Comparison of ENCODE assay signal across 8 cellular contexts in the genomic region with DNA sequence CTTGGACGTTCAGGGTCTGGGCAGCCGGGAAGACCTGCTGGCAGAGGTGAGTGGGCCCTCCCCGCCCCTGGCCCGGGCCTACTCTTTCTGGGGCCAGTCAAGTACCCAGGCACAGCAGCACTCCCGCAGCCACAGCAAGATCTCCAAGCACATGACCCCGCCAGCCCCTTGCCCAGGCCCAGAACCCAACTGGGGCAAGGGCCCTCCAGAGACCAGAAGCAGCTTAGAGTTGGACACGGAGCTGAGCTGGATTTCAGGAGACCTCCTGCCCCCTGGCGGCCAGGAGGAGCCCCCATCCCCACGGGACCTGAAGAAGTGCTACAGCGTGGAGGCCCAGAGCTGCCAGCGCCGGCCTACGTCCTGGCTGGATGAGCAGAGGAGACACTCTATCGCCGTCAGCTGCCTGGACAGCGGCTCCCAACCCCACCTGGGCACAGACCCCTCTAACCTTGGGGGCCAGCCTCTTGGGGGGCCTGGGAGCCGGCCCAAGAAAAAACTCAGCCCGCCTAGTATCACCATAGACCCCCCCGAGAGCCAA. TPM values are rescaled to one million over a fixed set of nuclear protein-coding genes. Genes with fewer than 3 reads are reported as not detected.
DNase-seq lines count a peak whose midpoint lies in the region; FAIRE-seq and TF ChIP-seq lines count a peak whose summit lies in the region.

No MANE protein-coding gene starts in this region.

- H3K4me3 ChIP-seq in BJ (ENCODE audit: low read depth, low read length), result no peak overlapping the region
- H3K4me3 ChIP-seq in effector memory CD4-positive, alpha-beta T cell (ENCODE audit: insufficient read depth, low read depth, low read length, poor library complexity, severe bottlenecking), result no peak overlapping the region

- H3K9me3 Mint-ChIP-seq in activated CD4-positive, alpha-beta memory T cell treated with anti-CD3 and anti-CD28 coated beads, Interleukin-2, amount 10 ng/mL, durations not matched to agents 7 days and 5 days, result no peaks in the 10 kb centered on the region

- no peak for DNase-seq in BJ (ENCODE audit: low read depth)
- DNase-seq in GOT3 (lab: John Stamatoyannopoulos, UW), result peak; percentile 18
- peak; percentile 94 for DNase-seq in NCI-H82 (lab: John Stamatoyannopoulos, UW)
- DNase-seq in activated CD4-positive, alpha-beta memory T cell treated with anti-CD3 and anti-CD28 coated beads, Interleukin-2, amount 10 ng/mL, durations not matched to agents 7 days and 5 days, result peak; percentile 67
- DNase-seq in effector memory CD4-positive, alpha-beta T cell, result peak; percentile 36 to 39 (median 36)
- DNase-seq in mucosa of gallbladder (ENCODE audit: low spot score), result peak; percentile 60
- peak; percentile 78 for DNase-seq in stimulated activated CD8-positive, alpha-beta memory T cell treated with anti-CD3 and anti-CD28 coated beads, Interleukin-4, amount 100 ng/mL, for 48 hours
- DNase-seq in frontal cortex (ENCODE audit: low spot score in 2 of 2), result no peak

- POLR2A ChIA-PET in BJ (lab: Charles Lee), result interaction anchor here (0.6 kb wide), 1 partner anchor 46 kb away, joined by 3 read pairs; no protein-coding TSS in a partner anchor
- POLR2A ChIA-PET in activated CD4-positive, alpha-beta memory T cell treated with anti-CD3 and anti-CD28 coated beads, Interleukin-2, amount 10 ng/mL, durations not matched to agents 7 days and 5 days (lab: Charles Lee), result interaction anchor here (1.4 to 1.6 kb wide), 2 partner anchors 26 to 141 kb away, joined by 3 read pairs; no protein-coding TSS in a partner anchor

- TF ChIP-seq CTCF in BJ (IDR thresholded peaks at IDR 0.05; ENCODE audit: insufficient read depth, low read depth, low read length), result peak; percentile 82

- H3K4me1 Mint-ChIP-seq in activated CD4-positive, alpha-beta memory T cell treated with anti-CD3 and anti-CD28 coated beads, Interleukin-2, amount 10 ng/mL, durations not matched to agents 7 days and 5 days, result peaks cover 2% of the 10 kb centered on the region

- H3K4me3 Mint-ChIP-seq in activated CD4-positive, alpha-beta memory T cell treated with anti-CD3 and anti-CD28 coated beads, Interleukin-2, amount 10 ng/mL, durations not matched to agents 7 days and 5 days, result no peak overlapping the region

- no peaks in the 10 kb centered on the region for H3K36me3 Mint-ChIP-seq in activated CD4-positive, alpha-beta memory T cell treated with anti-CD3 and anti-CD28 coated beads, Interleukin-2, amount 10 ng/mL, durations not matched to agents 7 days and 5 days (ENCODE audit: low read depth)

- H3K27ac ChIP-seq in effector memory CD4-positive, alpha-beta T cell (ENCODE audit: insufficient read depth, low read length, poor library complexity, severe bottlenecking), result no peak overlapping the region

- CTCF ChIA-PET in BJ (lab: Yijun Ruan, JAX), result interaction anchor here (0.6 to 9.8 kb wide), 31 partner anchors 8 to 216 kb away, joined by 3 to 186 read pairs (median 5); partner anchors contain the start of genes ABCC3, CACNA1G, SPATA20 and WFIKKN2
- CTCF ChIA-PET in activated CD4-positive, alpha-beta memory T cell treated with anti-CD3 and anti-CD28 coated beads, Interleukin-2, amount 10 ng/mL, durations not matched to agents 7 days and 5 days (lab: Charles Lee), result interaction anchor here (0.6 to 3.9 kb wide), 18 partner anchors 9 to 157 kb away, joined by 3 to 29 read pairs (median 4); partner anchors contain the start of gene SPATA20

- H3K9me3 ChIP-seq in effector memory CD4-positive, alpha-beta T cell (ENCODE audit: control insufficient read depth, low read length), result no peaks in the 10 kb centered on the region

- H3K36me3 ChIP-seq in BJ (ENCODE audit: control insufficient read depth, insufficient read depth, low read length), result no peaks in the 10 kb centered on the region
- H3K36me3 ChIP-seq in effector memory CD4-positive, alpha-beta T cell (ENCODE audit: control insufficient read depth, insufficient read depth, low read length), result no peaks in the 10 kb centered on the region

- no peak for FAIRE-seq in frontal cortex (lab: Jason Lieb, UNC)

- no peaks in the 10 kb centered on the region for H3K27me3 ChIP-seq in BJ (ENCODE audit: control insufficient read depth, insufficient read depth, low read length)
- peaks cover 14% of the 10 kb centered on the region for H3K27me3 ChIP-seq in effector memory CD4-positive, alpha-beta T cell (replicated peaks; ENCODE audit: control insufficient read depth, insufficient read depth, low read length, poor library complexity, severe bottlenecking)

- H3K4me1 ChIP-seq in effector memory CD4-positive, alpha-beta T cell (ENCODE audit: control insufficient read depth, insufficient read depth, low read length, poor library complexity, severe bottlenecking), result no peaks in the 10 kb centered on the region

- H3K27me3 Mint-ChIP-seq in activated CD4-positive, alpha-beta memory T cell treated with anti-CD3 and anti-CD28 coated beads, Interleukin-2, amount 10 ng/mL, durations not matched to agents 7 days and 5 days, result peaks cover 35% of the 10 kb centered on the region

- no peak overlapping the region for H3K27ac Mint-ChIP-seq in activated CD4-positive, alpha-beta memory T cell treated with anti-CD3 and anti-CD28 coated beads, Interleukin-2, amount 10 ng/mL, durations not matched to agents 7 days and 5 days

RNA-seq across cellular contexts. Expression of gene ABCC3, which starts 8.6 kb away (rescaled TPM):
- 37.2 and 56.4 TPM in 2 replicates for polyA plus RNA-seq in BJ (2011; rRNA removed)
- polyA minus RNA-seq in BJ (2011; rRNA and poly(A)+ RNA removed), result 52.4 and 55.7 TPM in 2 replicates
- total RNA-seq in activated CD4-positive, alpha-beta memory T cell treated with anti-CD3 and anti-CD28 coated beads, Interleukin-2, amount 10 ng/mL, durations not matched to agents 7 days and 5 days, result under 1 TPM in 1 of 2 experiments, not detected in 1; 0.25 TPM
- total RNA-seq in mucosa of gallbladder (367 TPM), frontal cortex (not detected)

Comparison
In these comparisons a context has a peak if more than half of its experiments do, and no peak if none do; other contexts are left out.
1. DNase-seq: peak in GOT3 (single experiment), NCI-H82 (single experiment), activated CD4-positive, alpha-beta memory T cell treated with anti-CD3 and anti-CD28 coated beads, Interleukin-2, amount 10 ng/mL, durations not matched to agents 7 days and 5 days (single experiment), effector memory CD4-positive, alpha-beta T cell (3 of 3), mucosa of gallbladder (single experiment) and stimulated activated CD8-positive, alpha-beta memory T cell treated with anti-CD3 and anti-CD28 coated beads, Interleukin-4, amount 100 ng/mL, for 48 hours (single experiment); none in BJ (single experiment) and frontal cortex (0 of 2).
2. RNA of gene ABCC3, which starts 8.6 kb away (total RNA-seq): 367 TPM in mucosa of gallbladder (single experiment); 0.25 TPM in activated CD4-positive, alpha-beta memory T cell treated with anti-CD3 and anti-CD28 coated beads, Interleukin-2, amount 10 ng/mL, durations not matched to agents 7 days and 5 days and not detected in frontal cortex (single experiment); every median in the first group is over 100 times any median in the second.